In genomic region chr16:74716355-74716754, GRCh38 we compare ENCODE assay signal across 23 cellular contexts. TPM values are rescaled to one million over a fixed set of nuclear protein-coding genes. Genes with fewer than 3 reads are reported as not detected.
"Had no signal": no experiment of that assay in that cellular context is flagged by ENCODE, and none has a peak within 500 bp of the region (broad histone marks: within the 10 kb centered on the region; RNA-seq: fewer than 3 reads in every experiment).

No MANE protein-coding gene starts in this region.

- DNase-seq: activated CD4-positive, alpha-beta T cell treated with anti-CD3 and anti-CD28 coated beads, Interleukin-2, amount 50 U/mL, for 1 hour; activated CD8-positive, alpha-beta memory T cell treated with anti-CD3 and anti-CD28 coated beads, Interleukin-2, amount 50 U/mL, for 4 hours; activated effector memory CD4-positive, alpha-beta T cell treated with anti-CD3 and anti-CD28 coated beads, Interleukin-2, amount 50 U/mL, for 16 hours; activated naive CD4-positive, alpha-beta T cell treated with anti-CD3 and anti-CD28 coated beads, Interleukin-2, amount 50 U/mL, for 16 hours; activated T-cell treated with anti-CD3 and anti-CD28 coated beads, Interleukin-2, amount 50 U/mL, for 48 hours; brain microvascular endothelial cell; cortex of kidney; effector CD4-positive, alpha-beta T cell; heart right ventricle; mesendoderm; naive thymus-derived CD8-positive, alpha-beta T cell; small intestine; stimulated activated CD4-positive, alpha-beta T cell treated with anti-CD3 and anti-CD28 coated beads, Interleukin-4, amount 100 ng/mL, for 24 hours; T1000; thyroid gland had no signal

- FAIRE-seq: endothelial cell of umbilical vein, pancreas, small intestine, urothelium cell line had no signal

- H3K4me3 ChIP-seq: esophagus muscularis mucosa, heart right ventricle, pancreas, right lobe of liver, thyroid gland had no signal

- H3K4me1 ChIP-seq: esophagus muscularis mucosa, heart right ventricle, pancreas, right lobe of liver, thyroid gland had no signal

- H3K9me3 ChIP-seq: esophagus muscularis mucosa, heart right ventricle, neutrophil, pancreas, right lobe of liver, thyroid gland had no signal

- H3K36me3 ChIP-seq: brain microvascular endothelial cell, esophagus muscularis mucosa, heart right ventricle, neutrophil, pancreas, right lobe of liver, thyroid gland had no signal

- ATAC-seq: heart right ventricle; naive thymus-derived CD8-positive, alpha-beta T cell; pancreas; right lobe of liver; stimulated activated memory B cell treated with anti-CD40 and anti-IgM and Interleukin-4, amounts not matched to agents 10 μg/mL and 1 μg/mL and 100 μg/mL, for 72 hours had no signal

- H3K27ac ChIP-seq: brain microvascular endothelial cell, esophagus muscularis mucosa, heart right ventricle, neutrophil, pancreas, right lobe of liver, thyroid gland had no signal

- H3K27me3 ChIP-seq: brain microvascular endothelial cell, esophagus muscularis mucosa, neutrophil, pancreas, right lobe of liver, thyroid gland had no signal

RNA-seq across cellular contexts. Expression of gene FA2H, which starts 58.3 kb away (rescaled TPM):
- total RNA-seq: endothelial cell of umbilical vein; naive thymus-derived CD8-positive, alpha-beta T cell; pulmonary artery endothelial cell had no signal
- polyA plus RNA-seq: endothelial cell of umbilical vein; naive thymus-derived CD8-positive, alpha-beta T cell had no signal
